Comparison of ENCODE assay signal across 11 cellular contexts in the genomic region with DNA sequence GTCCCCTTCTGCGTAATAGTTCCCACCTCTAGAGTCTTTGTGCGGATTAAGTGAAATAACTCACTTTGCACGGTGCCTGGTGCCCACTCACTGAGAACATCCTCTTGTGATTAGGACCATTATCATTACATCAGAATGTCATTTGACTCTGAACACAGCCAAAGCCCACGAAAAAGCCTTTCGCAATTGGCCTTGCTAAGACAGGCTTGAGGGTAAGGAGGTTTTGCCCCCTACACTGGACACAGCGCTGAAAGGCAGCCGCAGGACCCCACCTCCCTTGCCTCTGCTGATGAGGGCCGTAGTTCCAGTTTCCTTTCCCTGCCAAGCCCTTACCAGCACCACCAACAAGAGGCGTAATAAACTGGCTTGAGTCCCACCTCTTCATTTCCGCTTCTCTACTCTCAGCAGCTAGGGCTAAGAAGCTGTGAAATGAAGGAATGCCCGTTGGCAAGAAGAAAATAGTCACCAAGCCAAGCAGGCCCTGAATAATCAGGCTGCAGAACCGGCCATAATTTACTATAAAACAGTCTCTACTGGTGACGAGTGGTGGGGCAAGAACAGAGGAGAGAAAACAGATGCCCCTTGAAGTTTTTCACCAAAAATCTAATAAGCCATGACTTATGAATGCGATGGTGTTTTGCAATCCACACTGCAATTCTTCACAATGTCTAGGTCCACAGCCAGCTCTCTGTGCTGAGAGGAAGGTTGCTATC. TPM values are rescaled to one million over a fixed set of nuclear protein-coding genes. Genes with fewer than 3 reads are reported as not detected.
DNase-seq lines count a peak whose midpoint lies in the region; ATAC-seq lines count a peak whose summit lies in the region.
"Had no signal": no experiment of that assay in that cellular context is flagged by ENCODE, and none has a peak within 500 bp of the region (broad histone marks: within the 10 kb centered on the region; RNA-seq: fewer than 3 reads in every experiment).

No MANE protein-coding gene starts in this region.

- in situ Hi-C loops in ACHN (cut with HindIII; ENCODE audit: low pct_ligation_motif_present, low pct_unique_long_range_greater_than_20kb, low sequenced_read_pairs), result no loop called here

- no peak for ATAC-seq in activated CD4-positive, CD25-positive, alpha-beta regulatory T cell treated with anti-CD3 and anti-CD28 coated beads, Interleukin-2, amount 50 U/mL, for 24 hours

- DNase-seq in DMS79 (lab: John Stamatoyannopoulos, UW), result peak; percentile 65
- peak; percentile 13 for DNase-seq in RPMI8226
- peak; percentile 33 for DNase-seq in globus pallidus (ENCODE audit: low spot score)
- DNase-seq in renal cortical epithelial cell (ENCODE audit: low read depth), result peak; percentile 11
- no peak for DNase-seq in ACHN
- DNase-seq in DMS53 treated with DMSO at 0.1 percent for 48 hours (lab: John Stamatoyannopoulos, UW; ENCODE audit: unreplicated experiment), result no peak
- no peak for DNase-seq in SIG-M5 (lab: John Stamatoyannopoulos, UW)
- DNase-seq: COR-L47, immature natural killer cell, NCI-H2081 treated with DMSO at 0.1 percent for 48 hours had no signal

RNA-seq across cellular contexts. Expression of gene SH3GLB1, which starts 53.1 kb away (rescaled TPM):
- total RNA-seq in renal cortical epithelial cell, result 47.4 and 59.1 TPM in 2 replicates

Comparison
In these comparisons a context has a peak if more than half of its experiments do, and no peak if none do; other contexts are left out.
1. DNase-seq: peak in DMS79 (single experiment), RPMI8226 (single experiment), globus pallidus (single experiment) and renal cortical epithelial cell (single experiment); none in ACHN (single experiment), DMS53 treated with DMSO at 0.1 percent for 48 hours (single experiment) and SIG-M5 (single experiment).